ENCODE assay signal across 24 cellular contexts in the genomic region with DNA sequence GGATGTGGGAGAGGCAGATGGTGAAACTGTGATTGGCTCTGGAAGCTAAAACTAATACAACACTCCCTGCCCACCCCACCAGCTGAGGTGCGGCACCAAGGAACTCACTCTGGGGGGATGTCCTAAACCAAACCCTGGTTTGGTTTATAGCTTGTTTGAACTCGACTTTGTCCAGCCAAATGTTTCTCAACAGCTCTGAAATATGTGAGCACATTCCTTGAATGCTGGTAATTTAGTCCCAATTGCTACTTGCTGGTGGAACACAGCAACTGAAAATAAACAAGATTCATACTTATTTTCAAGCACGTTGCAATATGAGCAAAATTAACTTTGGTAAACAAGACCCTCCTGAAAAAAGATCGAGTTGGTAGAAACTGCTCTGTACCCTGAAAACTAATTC. TPM values are rescaled to one million over a fixed set of nuclear protein-coding genes. Genes with fewer than 3 reads are reported as not detected.
"Had no signal": no experiment of that assay in that cellular context is flagged by ENCODE, and none has a peak within 500 bp of the region (broad histone marks: within the 10 kb centered on the region; RNA-seq: fewer than 3 reads in every experiment).

No MANE protein-coding gene starts in this region.

- H3K4me1 Mint-ChIP-seq: activated naive CD8-positive, alpha-beta T cell treated with anti-CD3 and anti-CD28 coated beads, Interleukin-2, amount 50 U/mL, for 24 hours had no signal

- DNase-seq: activated CD4-positive, alpha-beta T cell treated with anti-CD3 and anti-CD28 coated beads for 48 hours; activated CD4-positive, alpha-beta T cell treated with anti-CD3 and anti-CD28 coated beads, Interleukin-2, amount 50 U/mL, for 4 hours; activated CD8-positive, alpha-beta memory T cell treated with anti-CD3 and anti-CD28 coated beads, Interleukin-2, amount 50 U/mL, for 48 hours; activated CD8-positive, alpha-beta T cell treated with anti-CD3 and anti-CD28 coated beads, Interleukin-2, amount 10 ng/mL, durations not matched to agents 7 days and 5 days; activated effector memory CD4-positive, alpha-beta T cell treated with anti-CD3 and anti-CD28 coated beads, Interleukin-2, amount 50 U/mL, for 16 hours; activated naive CD4-positive, alpha-beta T cell treated with Interleukin-2 at 50 U/mL for 16 hours; activated naive CD8-positive, alpha-beta T cell treated with anti-CD3 and anti-CD28 coated beads, Interleukin-2, amount 50 U/mL, for 24 hours; activated T-cell treated with anti-CD3 and anti-CD28 coated beads, Interleukin-2, amount 50 U/mL, for 24 hours; brain microvascular endothelial cell; cerebellar nuclear complex; Kasumi-1; NCI-H1105 treated with DMSO at 0.1 percent for 48 hours; NCI-H1436 treated with DMSO at 0.1 percent for 48 hours; NCI-H187; NCI-H2081; NCI-H446 treated with DMSO at 0.1 percent for 48 hours; NCI-H526; NCI-H82; SIG-M5; WERI-Rb-1 had no signal

- H3K4me3 ChIP-seq: coronary artery had no signal

- ATAC-seq: activated CD4-positive, CD25-positive, alpha-beta regulatory T cell treated with anti-CD3 and anti-CD28 coated beads, Interleukin-2, amount 50 U/mL, for 24 hours; activated CD8-positive, alpha-beta T cell treated with anti-CD3 and anti-CD28 coated beads, Interleukin-2, amount 10 ng/mL, durations not matched to agents 7 days and 5 days; activated naive CD4-positive, alpha-beta T cell treated with anti-CD3 and anti-CD28 coated beads, Interleukin-2, amount 50 U/mL, for 72 hours; activated naive CD8-positive, alpha-beta T cell treated with anti-CD3 and anti-CD28 coated beads, Interleukin-2, amount 50 U/mL, for 24 hours had no signal

- H3K27ac Mint-ChIP-seq: activated CD8-positive, alpha-beta T cell treated with anti-CD3 and anti-CD28 coated beads, Interleukin-2, amount 10 ng/mL, durations not matched to agents 7 days and 5 days; activated naive CD4-positive, alpha-beta T cell treated with anti-CD3 and anti-CD28 coated beads, Interleukin-2, amount 50 U/mL, for 72 hours; activated naive CD8-positive, alpha-beta T cell treated with anti-CD3 and anti-CD28 coated beads, Interleukin-2, amount 50 U/mL, for 24 hours; activated T-cell treated with anti-CD3 and anti-CD28 coated beads, Interleukin-2, amount 50 U/mL, for 24 hours had no signal

- H3K9me3 Mint-ChIP-seq: activated naive CD8-positive, alpha-beta T cell treated with anti-CD3 and anti-CD28 coated beads, Interleukin-2, amount 50 U/mL, for 24 hours; activated T-cell treated with anti-CD3 and anti-CD28 coated beads, Interleukin-2, amount 50 U/mL, for 24 hours had no signal

- H3K27me3 ChIP-seq: brain microvascular endothelial cell had no signal

- H3K4me3 Mint-ChIP-seq: activated CD8-positive, alpha-beta T cell treated with anti-CD3 and anti-CD28 coated beads, Interleukin-2, amount 10 ng/mL, durations not matched to agents 7 days and 5 days; activated naive CD8-positive, alpha-beta T cell treated with anti-CD3 and anti-CD28 coated beads, Interleukin-2, amount 50 U/mL, for 24 hours; activated T-cell treated with anti-CD3 and anti-CD28 coated beads, Interleukin-2, amount 50 U/mL, for 24 hours had no signal

- H3K36me3 Mint-ChIP-seq: activated naive CD4-positive, alpha-beta T cell treated with anti-CD3 and anti-CD28 coated beads, Interleukin-2, amount 50 U/mL, for 72 hours had no signal

- H3K27me3 Mint-ChIP-seq: activated naive CD8-positive, alpha-beta T cell treated with anti-CD3 and anti-CD28 coated beads, Interleukin-2, amount 50 U/mL, for 24 hours; activated T-cell treated with anti-CD3 and anti-CD28 coated beads, Interleukin-2, amount 50 U/mL, for 24 hours had no signal

- H3K36me3 ChIP-seq: brain microvascular endothelial cell, WERI-Rb-1 had no signal

RNA-seq across cellular contexts. Expression of gene CARD11, which starts 39.7 kb away (rescaled TPM):
- total RNA-seq: RPMI7951 had no signal
